ENCODE assay signal across 11 cellular contexts in the genomic region with DNA sequence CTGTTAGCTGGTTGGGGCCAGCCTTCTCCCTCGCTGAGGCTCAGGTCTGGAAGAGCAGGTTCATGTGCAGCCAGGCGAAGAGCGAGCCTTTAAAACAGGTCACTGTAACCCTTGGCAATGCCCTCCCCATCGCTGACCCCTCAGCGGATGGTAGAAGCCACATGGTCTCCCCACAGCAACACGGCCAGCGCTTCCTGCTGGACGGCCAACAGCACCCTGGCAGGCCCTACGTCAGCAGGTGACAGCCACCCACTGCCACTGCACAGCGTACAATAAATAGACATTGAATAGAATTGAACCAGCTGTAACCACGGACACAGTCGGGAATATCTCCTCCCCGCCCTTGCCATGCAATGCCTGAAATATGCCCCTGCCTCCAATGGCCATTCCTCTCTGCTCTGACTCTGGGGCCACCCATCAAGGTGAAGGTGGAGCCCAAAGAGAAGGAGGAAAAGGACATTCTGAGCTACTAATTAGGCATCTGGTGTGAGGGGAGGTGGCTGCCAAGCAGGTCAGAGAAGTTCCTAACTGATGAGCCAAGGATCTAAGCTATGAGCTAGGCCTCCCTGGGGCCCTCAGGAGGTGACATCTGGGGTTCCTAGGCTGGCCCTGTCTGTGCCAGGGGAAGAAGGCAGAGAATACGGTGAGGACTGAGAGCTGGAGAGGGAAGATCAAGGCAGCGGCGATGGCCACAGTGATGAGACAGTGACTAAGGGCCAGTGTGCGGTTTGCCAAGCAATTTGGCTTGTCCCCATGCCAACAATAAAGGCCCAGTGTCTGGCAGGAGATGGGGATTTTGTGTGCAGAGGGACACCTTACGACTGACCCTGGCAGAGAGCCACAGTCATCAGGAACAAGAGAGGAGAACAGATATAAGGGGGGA.
DNase-seq lines count a peak whose midpoint lies in the region; ATAC-seq and TF ChIP-seq lines count a peak whose summit lies in the region.
"Had no signal": no experiment of that assay in that cellular context is flagged by ENCODE, and none has a peak within 500 bp of the region (broad histone marks: within the 10 kb centered on the region; RNA-seq: fewer than 3 reads in every experiment).

No MANE protein-coding gene starts in this region.

- in situ Hi-C loops in gastrocnemius medialis (cut with MboI; ENCODE audit: low sequenced_read_pairs in 4 of 4), result no loop called here

- H3K4me1 Mint-ChIP-seq in T-helper 1 cell treated with Interleukin-12 subunit alpha and Interleukin-12 subunit beta and Interleukin-4 antibody, amounts not matched to agents 30 μg/mL and 1 μg/mL, for 36 hours (ENCODE audit: low read depth), result peaks cover 13% of the 10 kb centered on the region
- peaks cover 34% of the 10 kb centered on the region for H3K4me1 Mint-ChIP-seq in type B pancreatic cell (ENCODE audit: unreplicated experiment)

- H3K36me3 ChIP-seq in esophagus squamous epithelium, result no peaks in the 10 kb centered on the region
- no peaks in the 10 kb centered on the region for H3K36me3 ChIP-seq in gastrocnemius medialis
- H3K36me3 ChIP-seq: Peyer's patch had no signal

- intact Hi-C loops in esophagus squamous epithelium (cut with DNase I), result no loop called here
- intact Hi-C loops in gastrocnemius medialis (cut with DNase I; ENCODE audit: low total_unique reads), result no loop called here

- H3K4me3 Mint-ChIP-seq in T-helper 1 cell treated with Interleukin-12 subunit alpha and Interleukin-12 subunit beta and Interleukin-4 antibody, amounts not matched to agents 30 μg/mL and 1 μg/mL, for 36 hours, result no peak overlapping the region
- H3K4me3 Mint-ChIP-seq in type B pancreatic cell, result peak overlapping the region; percentile 64
- H3K4me3 Mint-ChIP-seq: endodermal cell had no signal

- H3K9me3 ChIP-seq in esophagus squamous epithelium, result no peaks in the 10 kb centered on the region
- no peaks in the 10 kb centered on the region for H3K9me3 ChIP-seq in gastrocnemius medialis
- H3K9me3 ChIP-seq: Peyer's patch had no signal

- no peaks in the 10 kb centered on the region for H3K9me3 Mint-ChIP-seq in T-helper 1 cell treated with Interleukin-12 subunit alpha and Interleukin-12 subunit beta and Interleukin-4 antibody, amounts not matched to agents 30 μg/mL and 1 μg/mL, for 36 hours
- peaks cover 16% of the 10 kb centered on the region for H3K9me3 Mint-ChIP-seq in type B pancreatic cell

- TF ChIP-seq POLR2A in esophagus squamous epithelium (IDR thresholded peaks at IDR 0.05) (no peak), gastrocnemius medialis (IDR thresholded peaks at IDR 0.05) (no peak)

- no peaks in the 10 kb centered on the region for H3K27me3 Mint-ChIP-seq in T-helper 1 cell treated with Interleukin-12 subunit alpha and Interleukin-12 subunit beta and Interleukin-4 antibody, amounts not matched to agents 30 μg/mL and 1 μg/mL, for 36 hours (ENCODE audit: low read depth)
- H3K27me3 Mint-ChIP-seq in type B pancreatic cell, result peaks cover 3% of the 10 kb centered on the region

- DNase-seq in T-helper 1 cell (no peak), RPMI7951 (ENCODE audit: low read depth) (peak; percentile 92), esophagus squamous epithelium (lab: John Stamatoyannopoulos, UW) (no peak), type B pancreatic cell (ENCODE audit: extremely low spot score, unreplicated experiment) (no peak), gastrocnemius medialis (no peak), inferior parietal cortex (ENCODE audit: extremely low spot score) (no peak)
- DNase-seq: activated CD4-positive, alpha-beta T cell treated with anti-CD3 and anti-CD28 coated beads, Interleukin-2, amount 50 U/mL, for 1 hour; endodermal cell; Peyer's patch had no signal

- H3K4me1 ChIP-seq in esophagus squamous epithelium, result peaks cover 10 to 81% (median 17%) of the 10 kb centered on the region in 3 donors
- H3K4me1 ChIP-seq in gastrocnemius medialis, result peaks cover 7 to 12% of the 10 kb centered on the region in 2 donors
- H3K4me1 ChIP-seq: Peyer's patch had no signal

- no peak overlapping the region for H3K4me3 ChIP-seq in esophagus squamous epithelium
- H3K4me3 ChIP-seq in gastrocnemius medialis, result no peak overlapping the region
- H3K4me3 ChIP-seq: Peyer's patch had no signal

- H3K36me3 Mint-ChIP-seq in T-helper 1 cell treated with Interleukin-12 subunit alpha and Interleukin-12 subunit beta and Interleukin-4 antibody, amounts not matched to agents 30 μg/mL and 1 μg/mL, for 36 hours (ENCODE audit: low read depth), result peaks cover 2% of the 10 kb centered on the region
- H3K36me3 Mint-ChIP-seq in type B pancreatic cell, result no peaks in the 10 kb centered on the region

- peak overlapping the region; percentile 31 for H3K27ac Mint-ChIP-seq in T-helper 1 cell treated with Interleukin-12 subunit alpha and Interleukin-12 subunit beta and Interleukin-4 antibody, amounts not matched to agents 30 μg/mL and 1 μg/mL, for 36 hours
- peak overlapping the region; percentile 66 for H3K27ac Mint-ChIP-seq in type B pancreatic cell
- H3K27ac Mint-ChIP-seq: endodermal cell had no signal

- TF ChIP-seq CTCF in esophagus squamous epithelium (IDR thresholded peaks at IDR 0.05) (no peak), type B pancreatic cell (conservative IDR thresholded peaks at IDR 0.05) (no peak), gastrocnemius medialis (IDR thresholded peaks at IDR 0.05 in 4 of 5, conservative IDR thresholded peaks at IDR 0.05 in 1 of 5) (no peak)

- H3K27ac ChIP-seq in esophagus squamous epithelium (peak overlapping the region; percentile 46 to 71 (median 56)), gastrocnemius medialis (no peak overlapping the region)
- H3K27ac ChIP-seq: Peyer's patch had no signal

- no peaks in the 10 kb centered on the region for H3K27me3 ChIP-seq in esophagus squamous epithelium
- no peaks in the 10 kb centered on the region for H3K27me3 ChIP-seq in gastrocnemius medialis
- H3K27me3 ChIP-seq: Peyer's patch had no signal

- ATAC-seq in GM21528 (IDR thresholded peaks at IDR 0.05; ENCODE audit: low FRiP score, unreplicated experiment), result no peak
- no peak for ATAC-seq in gastrocnemius medialis

- WGBS in esophagus squamous epithelium, 2 donors, result 55 to 77% methylated on average over 9 to 11 of the region's 18 CpGs

Comparison
In these comparisons a context has a peak if more than half of its experiments do, and no peak if none do; other contexts are left out.
1. H3K27ac ChIP-seq: peak in esophagus squamous epithelium (4 of 4); none in gastrocnemius medialis (0 of 4).